In the genomic region with DNA sequence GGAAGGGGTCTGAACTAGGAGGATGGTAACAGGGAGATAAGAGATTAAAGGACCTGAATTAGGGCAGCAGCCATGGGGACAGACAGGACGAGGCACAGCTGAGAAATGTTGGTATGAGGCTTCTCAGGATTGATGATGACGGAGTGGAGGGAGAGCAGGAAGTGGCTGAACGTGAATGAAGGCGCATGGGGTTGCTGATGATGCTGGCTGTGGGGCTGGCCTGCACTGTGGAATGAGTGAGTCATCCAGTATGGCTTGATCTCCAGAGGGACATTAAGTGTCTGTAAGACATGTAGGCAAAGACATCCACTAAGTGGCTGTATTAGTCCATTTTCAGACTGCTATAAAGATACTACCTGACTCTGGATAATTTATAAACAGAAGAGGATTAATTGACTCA, we compare ENCODE assay signal across 23 cellular contexts.
DNase-seq lines count a peak whose midpoint lies in the region; ATAC-seq, FAIRE-seq and TF ChIP-seq lines count a peak whose summit lies in the region.
"Had no signal": no experiment of that assay in that cellular context is flagged by ENCODE, and none has a peak within 500 bp of the region (broad histone marks: within the 10 kb centered on the region; RNA-seq: fewer than 3 reads in every experiment).

No MANE protein-coding gene starts in this region.

- DNase-seq in activated CD8-positive, alpha-beta T cell treated with anti-CD3 and anti-CD28 coated beads for 36 hours: peak; percentile 20
- DNase-seq in activated CD8-positive, alpha-beta T cell treated with anti-CD3 and anti-CD28 coated beads, Interleukin-2, amount 10 ng/mL, durations not matched to agents 7 days and 5 days: no peak
- DNase-seq in fibroblast of villous mesenchyme (ENCODE audit: low read depth) (peak; percentile 12), nephron progenitor cell (no peak), NCI-H345 treated with DMSO at 0.1 percent for 48 hours (lab: John Stamatoyannopoulos, UW; ENCODE audit: unreplicated experiment) (no peak), GM19239 (ENCODE audit: insufficient read length, low spot score) (no peak), NCI-H2029 treated with DMSO at 0.1 percent for 48 hours (lab: John Stamatoyannopoulos, UW) (no peak)
- DNase-seq: activated CD4-positive, alpha-beta memory T cell treated with anti-CD3 and anti-CD28 coated beads for 36 hours; activated naive CD8-positive, alpha-beta T cell treated with anti-CD3 and anti-CD28 coated beads, Interleukin-2, amount 10 ng/mL, durations not matched to agents 7 days and 5 days; activated T-cell treated with anti-CD3 and anti-CD28 coated beads, Interleukin-2, amount 50 U/mL, for 72 hours; COR-L47; dermis blood vessel endothelial cell; EL; foreskin keratinocyte; GOT3; NCI-H2107; NCI-H526; retina; SIG-M5; T-helper 17 cell had no signal

- no peak for FAIRE-seq in GM19239 (lab: Jason Lieb, UNC)

- H3K27ac Mint-ChIP-seq in activated CD8-positive, alpha-beta T cell treated with anti-CD3 and anti-CD28 coated beads for 36 hours: no peak overlapping the region
- H3K27ac Mint-ChIP-seq in activated CD8-positive, alpha-beta T cell treated with anti-CD3 and anti-CD28 coated beads, Interleukin-2, amount 10 ng/mL, durations not matched to agents 7 days and 5 days: no peak overlapping the region
- H3K27ac Mint-ChIP-seq in nephron progenitor cell: peak overlapping the region; percentile 31
- H3K27ac Mint-ChIP-seq: activated CD4-positive, alpha-beta memory T cell treated with anti-CD3 and anti-CD28 coated beads for 36 hours; activated naive CD8-positive, alpha-beta T cell treated with anti-CD3 and anti-CD28 coated beads, Interleukin-2, amount 10 ng/mL, durations not matched to agents 7 days and 5 days; activated T-cell treated with anti-CD3 and anti-CD28 coated beads, Interleukin-2, amount 50 U/mL, for 72 hours; stimulated activated memory B cell treated with anti-CD40 and anti-IgM and Interleukin-4, amounts not matched to agents 10 μg/mL and 1 μg/mL and 100 μg/mL, for 72 hours; T-helper 17 cell had no signal

- TF ChIP-seq CTCF in activated CD8-positive, alpha-beta T cell treated with anti-CD3 and anti-CD28 coated beads for 36 hours (IDR thresholded peaks at IDR 0.05): no peak
- no peak for TF ChIP-seq CTCF in fibroblast of villous mesenchyme (IDR thresholded peaks at IDR 0.05; ENCODE audit: insufficient read depth, low read depth, low read length)
- TF ChIP-seq CTCF in nephron progenitor cell (IDR thresholded peaks at IDR 0.05): no peak

- intact Hi-C loops in activated CD8-positive, alpha-beta T cell treated with anti-CD3 and anti-CD28 coated beads for 36 hours (cut with micrococcal nuclease): no loop called here

- POLR2A ChIA-PET in activated CD8-positive, alpha-beta T cell treated with anti-CD3 and anti-CD28 coated beads for 36 hours (lab: Charles Lee): no interaction called here
- POLR2A ChIA-PET in activated CD8-positive, alpha-beta T cell treated with anti-CD3 and anti-CD28 coated beads, Interleukin-2, amount 10 ng/mL, durations not matched to agents 7 days and 5 days (lab: Charles Lee): no interaction called here

- peak; percentile 47 for ATAC-seq in activated CD8-positive, alpha-beta T cell treated with anti-CD3 and anti-CD28 coated beads for 36 hours
- no peak for ATAC-seq in activated CD8-positive, alpha-beta T cell treated with anti-CD3 and anti-CD28 coated beads, Interleukin-2, amount 10 ng/mL, durations not matched to agents 7 days and 5 days
- no peak for ATAC-seq in HG03135 (IDR thresholded peaks at IDR 0.05; ENCODE audit: unreplicated experiment)
- ATAC-seq: activated T-cell treated with anti-CD3 and anti-CD28 coated beads, Interleukin-2, amount 50 U/mL, for 72 hours; foreskin keratinocyte; stimulated activated memory B cell treated with anti-CD40 and anti-IgM and Interleukin-4, amounts not matched to agents 10 μg/mL and 1 μg/mL and 100 μg/mL, for 72 hours; T-helper 17 cell had no signal

- no peak overlapping the region for H3K4me3 Mint-ChIP-seq in activated CD8-positive, alpha-beta T cell treated with anti-CD3 and anti-CD28 coated beads for 36 hours
- no peak overlapping the region for H3K4me3 Mint-ChIP-seq in activated CD8-positive, alpha-beta T cell treated with anti-CD3 and anti-CD28 coated beads, Interleukin-2, amount 10 ng/mL, durations not matched to agents 7 days and 5 days
- H3K4me3 Mint-ChIP-seq in nephron progenitor cell: no peak overlapping the region
- H3K4me3 Mint-ChIP-seq: activated CD4-positive, alpha-beta memory T cell treated with anti-CD3 and anti-CD28 coated beads for 36 hours; activated naive CD8-positive, alpha-beta T cell treated with anti-CD3 and anti-CD28 coated beads, Interleukin-2, amount 10 ng/mL, durations not matched to agents 7 days and 5 days; activated T-cell treated with anti-CD3 and anti-CD28 coated beads, Interleukin-2, amount 50 U/mL, for 72 hours; stimulated activated memory B cell treated with anti-CD40 and anti-IgM and Interleukin-4, amounts not matched to agents 10 μg/mL and 1 μg/mL and 100 μg/mL, for 72 hours; T-helper 17 cell had no signal

- H3K27me3 Mint-ChIP-seq in activated CD8-positive, alpha-beta T cell treated with anti-CD3 and anti-CD28 coated beads for 36 hours: peaks cover 7% of the 10 kb centered on the region
- no peaks in the 10 kb centered on the region for H3K27me3 Mint-ChIP-seq in activated CD8-positive, alpha-beta T cell treated with anti-CD3 and anti-CD28 coated beads, Interleukin-2, amount 10 ng/mL, durations not matched to agents 7 days and 5 days (ENCODE audit: low read depth)
- no peaks in the 10 kb centered on the region for H3K27me3 Mint-ChIP-seq in nephron progenitor cell (ENCODE audit: low read depth, poor library complexity)
- H3K27me3 Mint-ChIP-seq: activated CD4-positive, alpha-beta memory T cell treated with anti-CD3 and anti-CD28 coated beads for 36 hours; stimulated activated memory B cell treated with anti-CD40 and anti-IgM and Interleukin-4, amounts not matched to agents 10 μg/mL and 1 μg/mL and 100 μg/mL, for 72 hours; T-helper 17 cell had no signal

- peaks cover 2% of the 10 kb centered on the region for H3K4me1 Mint-ChIP-seq in activated CD8-positive, alpha-beta T cell treated with anti-CD3 and anti-CD28 coated beads for 36 hours (ENCODE audit: low read depth)
- no peaks in the 10 kb centered on the region for H3K4me1 Mint-ChIP-seq in activated CD8-positive, alpha-beta T cell treated with anti-CD3 and anti-CD28 coated beads, Interleukin-2, amount 10 ng/mL, durations not matched to agents 7 days and 5 days (ENCODE audit: low read depth)
- H3K4me1 Mint-ChIP-seq in nephron progenitor cell: no peaks in the 10 kb centered on the region
- H3K4me1 Mint-ChIP-seq: activated naive CD8-positive, alpha-beta T cell treated with anti-CD3 and anti-CD28 coated beads, Interleukin-2, amount 10 ng/mL, durations not matched to agents 7 days and 5 days; T-helper 17 cell had no signal

- H3K4me3 ChIP-seq in fibroblast of villous mesenchyme (ENCODE audit: low read depth, low read length): no peak overlapping the region
- H3K4me3 ChIP-seq: breast epithelium had no signal

- H3K36me3 Mint-ChIP-seq in activated CD8-positive, alpha-beta T cell treated with anti-CD3 and anti-CD28 coated beads for 36 hours (ENCODE audit: low read depth): no peaks in the 10 kb centered on the region
- H3K36me3 Mint-ChIP-seq in activated CD8-positive, alpha-beta T cell treated with anti-CD3 and anti-CD28 coated beads, Interleukin-2, amount 10 ng/mL, durations not matched to agents 7 days and 5 days (ENCODE audit: low read depth): no peaks in the 10 kb centered on the region
- H3K36me3 Mint-ChIP-seq in nephron progenitor cell (ENCODE audit: low read depth): no peaks in the 10 kb centered on the region
- H3K36me3 Mint-ChIP-seq: activated CD4-positive, alpha-beta memory T cell treated with anti-CD3 and anti-CD28 coated beads for 36 hours; activated naive CD8-positive, alpha-beta T cell treated with anti-CD3 and anti-CD28 coated beads, Interleukin-2, amount 10 ng/mL, durations not matched to agents 7 days and 5 days had no signal

- peaks cover 12% of the 10 kb centered on the region for H3K9me3 Mint-ChIP-seq in activated CD8-positive, alpha-beta T cell treated with anti-CD3 and anti-CD28 coated beads for 36 hours
- H3K9me3 Mint-ChIP-seq in activated CD8-positive, alpha-beta T cell treated with anti-CD3 and anti-CD28 coated beads, Interleukin-2, amount 10 ng/mL, durations not matched to agents 7 days and 5 days (ENCODE audit: insufficient read depth): no peaks in the 10 kb centered on the region
- H3K9me3 Mint-ChIP-seq in nephron progenitor cell: peaks cover 8% of the 10 kb centered on the region

- CTCF ChIA-PET in activated CD8-positive, alpha-beta T cell treated with anti-CD3 and anti-CD28 coated beads for 36 hours (lab: Charles Lee): no interaction called here
- CTCF ChIA-PET in activated CD8-positive, alpha-beta T cell treated with anti-CD3 and anti-CD28 coated beads, Interleukin-2, amount 10 ng/mL, durations not matched to agents 7 days and 5 days (lab: Charles Lee): no interaction called here

Comparison
In these comparisons a context has a peak if more than half of its experiments do, and no peak if none do; other contexts are left out.
1. DNase-seq: peak in activated CD8-positive, alpha-beta T cell treated with anti-CD3 and anti-CD28 coated beads for 36 hours (single experiment) and fibroblast of villous mesenchyme (single experiment); none in activated CD8-positive, alpha-beta T cell treated with anti-CD3 and anti-CD28 coated beads, Interleukin-2, amount 10 ng/mL, durations not matched to agents 7 days and 5 days (single experiment), nephron progenitor cell (single experiment), NCI-H345 treated with DMSO at 0.1 percent for 48 hours (single experiment), GM19239 (single experiment) and NCI-H2029 treated with DMSO at 0.1 percent for 48 hours (single experiment).